In the genomic region with DNA sequence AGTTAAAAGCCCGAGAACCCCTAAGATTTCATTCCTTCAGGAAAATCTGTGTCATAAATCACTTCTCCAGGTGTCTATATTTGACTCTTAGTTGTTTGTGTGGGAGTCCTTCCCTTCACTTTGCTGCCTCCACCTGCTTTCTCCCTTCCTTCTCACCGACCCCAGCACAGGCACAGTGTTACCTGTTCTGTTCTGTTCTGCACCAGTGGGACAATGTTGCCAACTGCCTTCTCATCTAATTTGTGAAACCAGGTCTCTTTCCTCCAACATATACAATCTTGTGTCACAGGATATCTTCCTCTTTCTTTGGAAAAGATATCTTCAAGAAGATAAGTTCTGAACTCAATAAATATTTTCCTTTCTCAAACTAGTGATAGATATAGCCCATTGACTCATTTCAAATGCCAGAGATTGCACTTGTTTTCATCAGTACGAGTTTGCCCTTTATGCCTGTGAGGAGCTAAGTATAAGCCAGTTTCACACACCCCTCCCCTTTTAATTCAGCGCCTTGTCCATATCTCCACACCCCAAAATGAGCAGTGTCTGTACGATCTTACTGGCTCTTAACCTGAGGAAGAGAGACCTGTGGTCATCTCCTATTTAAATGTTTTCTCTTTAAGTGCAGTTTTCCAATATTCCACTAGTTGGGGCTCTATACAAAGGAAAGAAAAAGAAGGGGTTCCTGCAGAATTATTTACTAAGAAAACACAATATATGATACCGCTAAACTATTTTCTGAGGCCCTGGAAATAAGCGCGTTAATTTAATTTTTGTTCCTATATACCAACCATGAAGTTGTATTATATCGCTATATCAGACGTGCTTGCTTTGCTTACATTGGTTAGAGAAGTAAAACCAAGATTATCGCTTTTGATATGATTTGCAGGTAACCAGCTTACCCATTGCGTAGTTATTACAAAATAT, we compare ENCODE assay signal across 8 cellular contexts.
DNase-seq lines count a peak whose midpoint lies in the region; FAIRE-seq and TF ChIP-seq lines count a peak whose summit lies in the region.

No MANE protein-coding gene starts in this region.

- H3K9ac ChIP-seq in endothelial cell of umbilical vein (replicated peaks; ENCODE audit: extremely low read depth, insufficient read depth, low read length) = no peak overlapping the region

- no peaks in the 10 kb centered on the region for H3K9me3 Mint-ChIP-seq in nephron progenitor cell

- no peak overlapping the region for H3K4me2 ChIP-seq in endothelial cell of umbilical vein (ENCODE audit: insufficient read depth, low read length)

- H3K27ac Mint-ChIP-seq in nephron progenitor cell = no peak overlapping the region

- peaks cover 22% of the 10 kb centered on the region for H3K4me1 ChIP-seq in endothelial cell of umbilical vein (ENCODE audit: control insufficient read depth, extremely low read depth, insufficient read depth, low read length)

- H3K27ac ChIP-seq in endothelial cell of umbilical vein (ENCODE audit: insufficient read depth, low read depth, low read length) = no peak overlapping the region

- FAIRE-seq in GM12891 (lab: Jason Lieb, UNC) (peak; percentile 9), endothelial cell of umbilical vein (lab: Jason Lieb, UNC) (no peak)

- no peaks in the 10 kb centered on the region for H3K9me3 ChIP-seq in endothelial cell of umbilical vein (replicated peaks; ENCODE audit: control insufficient read depth, insufficient read depth, low read length)

- BruUV-seq in endothelial cell of umbilical vein (replicated peaks; lab: Mats Ljungman, UMichigan) = no TSS peak

- no peaks in the 10 kb centered on the region for H3K27me3 ChIP-seq in endothelial cell of umbilical vein (ENCODE audit: control insufficient read depth in 2 of 2, insufficient read depth in 2 of 2, low read length in 2 of 2)

- H3K4me3 ChIP-seq in endothelial cell of umbilical vein (replicated peaks in 1 of 3; ENCODE audit: insufficient read depth in 1 of 3, low read depth in 1 of 3, low read length in 3 of 3) = no peak overlapping the region

- DNase-seq in AG08396 (ENCODE audit: low spot score) = peak; percentile 19
- DNase-seq in GM12891 (ENCODE audit: insufficient read length, low spot score) = no peak
- DNase-seq in SK-MEL-5 (ENCODE audit: low read depth, low spot score) = peak; percentile 65
- peak; percentile 64 for DNase-seq in endothelial cell of umbilical vein (ENCODE audit: low read depth, low spot score)
- DNase-seq in nephron progenitor cell = no peak
- DNase-seq in stimulated activated CD4-positive, alpha-beta T cell treated with anti-CD3 and anti-CD28 coated beads, Interleukin-4, amount 100 ng/mL, for 4 hours = no peak
- no peak for DNase-seq in stimulated activated CD4-positive, alpha-beta T cell treated with anti-CD3 and anti-CD28 coated beads, Interleukin-4, amount 100 ng/mL, for 1 hour

- no peaks in the 10 kb centered on the region for H4K20me1 ChIP-seq in endothelial cell of umbilical vein (replicated peaks; ENCODE audit: control insufficient read depth, extremely low read depth, insufficient read depth, low read length)

- POLR2A ChIA-PET in endothelial cell of umbilical vein (lab: Charles Lee) = no interaction called here

- H3K36me3 ChIP-seq in endothelial cell of umbilical vein (ENCODE audit: control insufficient read depth in 2 of 2, extremely low read depth in 1 of 2, insufficient read depth in 2 of 2, low read length in 2 of 2) = no peaks in the 10 kb centered on the region

- H3K4me1 Mint-ChIP-seq in nephron progenitor cell = peaks cover 52% of the 10 kb centered on the region

- H3K27me3 Mint-ChIP-seq in nephron progenitor cell (ENCODE audit: low read depth, poor library complexity) = no peaks in the 10 kb centered on the region

- TF ChIP-seq POLR2A in GM12891 (IDR thresholded peaks at IDR 0.05; ENCODE audit: low read depth, low read length) (no peak), endothelial cell of umbilical vein (IDR thresholded peaks at IDR 0.05; ENCODE audit: low read depth, low read length) (no peak)

- dilution Hi-C loops in endothelial cell of umbilical vein (cut with MboI; ENCODE audit: extremely low pct_ligation_motif_present, low sequenced_read_pairs) = no loop called here

- no peak overlapping the region for H2AFZ ChIP-seq in endothelial cell of umbilical vein (ENCODE audit: low read depth, low read length)

- intact Hi-C loops in endothelial cell of umbilical vein (cut with micrococcal nuclease) = loop anchor here (1.0 to 10.0 kb wide), 8 partner anchors 24 to 960 kb away; a partner anchor contains a TSS

- TF ChIP-seq CTCF in LNCAP (IDR thresholded peaks at IDR 0.05) = peak; percentile 92
- TF ChIP-seq CTCF in endothelial cell of umbilical vein (IDR thresholded peaks at IDR 0.05; ENCODE audit: extremely low read depth in 1 of 2, insufficient read depth in 1 of 2, low read depth in 1 of 2, low read length in 2 of 2) = peak; percentile 59 to 60
- peak; percentile 94 for TF ChIP-seq CTCF in nephron progenitor cell (IDR thresholded peaks at IDR 0.05)

- no peak overlapping the region for H3K4me3 Mint-ChIP-seq in nephron progenitor cell

- no peaks in the 10 kb centered on the region for H3K79me2 ChIP-seq in endothelial cell of umbilical vein (ENCODE audit: control insufficient read depth, insufficient read depth, low read length)

- H3K9me1 ChIP-seq in endothelial cell of umbilical vein (replicated peaks; ENCODE audit: control insufficient read depth, extremely low read depth, insufficient read depth, low read length) = no peaks in the 10 kb centered on the region

- in situ Hi-C loops in SK-MEL-5 (cut with HindIII; ENCODE audit: low pct_unique_long_range_greater_than_20kb, low sequenced_read_pairs) = no loop called here

- CTCF ChIA-PET in endothelial cell of umbilical vein (lab: Charles Lee) = interaction anchor here (0.7 to 3.9 kb wide), 8 partner anchors 32 to 818 kb away, joined by 3 to 89 read pairs (median 8); no protein-coding TSS in a partner anchor

- no peaks in the 10 kb centered on the region for H3K36me3 Mint-ChIP-seq in nephron progenitor cell (ENCODE audit: low read depth)

TF ChIP-seq in GM12891, 5 proteins besides CTCF, POLR2A, EP300 and RAD21:
- no peak for TF ChIP-seq PAX5 (IDR thresholded peaks at IDR 0.05; ENCODE audit: insufficient read depth, low read length, severe bottlenecking)
- TF ChIP-seq SPI1 (IDR thresholded peaks at IDR 0.05; ENCODE audit: low read depth, low read length) = no peak
- TF ChIP-seq POLR2AphosphoS5 (IDR thresholded peaks at IDR 0.05; ENCODE audit: low read depth, low read length) = no peak
- TF ChIP-seq TAF1 (IDR thresholded peaks at IDR 0.05; ENCODE audit: low read depth, low read length) = no peak
- no peak for TF ChIP-seq POU2F2 (IDR thresholded peaks at IDR 0.05; ENCODE audit: low read depth, low read length)

TF ChIP-seq in endothelial cell of umbilical vein, 7 proteins besides CTCF, POLR2A, EP300 and RAD21:
- TF ChIP-seq GATA2 (IDR thresholded peaks at IDR 0.05; ENCODE audit: insufficient read depth, insufficient read length, low read depth, low read length) (no peak), POLR2AphosphoS5 (IDR thresholded peaks at IDR 0.05; ENCODE audit: insufficient read depth, low read depth, low read length) (no peak), MYC (IDR thresholded peaks at IDR 0.05; ENCODE audit: low read depth, low read length) (no peak), EZH2 (IDR thresholded peaks at IDR 0.05; ENCODE audit: borderline replicate concordance, low read depth, low read length, severe bottlenecking) (no peak), FOS (IDR thresholded peaks at IDR 0.05; ENCODE audit: borderline replicate concordance, insufficient read depth, low read length) (no peak)

Comparison
In these comparisons a context has a peak if more than half of its experiments do, and no peak if none do; other contexts are left out.
1. DNase-seq: peak in AG08396 (single experiment), SK-MEL-5 (single experiment) and endothelial cell of umbilical vein (single experiment); none in GM12891 (single experiment), nephron progenitor cell (single experiment), stimulated activated CD4-positive, alpha-beta T cell treated with anti-CD3 and anti-CD28 coated beads, Interleukin-4, amount 100 ng/mL, for 4 hours (0 of 2) and stimulated activated CD4-positive, alpha-beta T cell treated with anti-CD3 and anti-CD28 coated beads, Interleukin-4, amount 100 ng/mL, for 1 hour (single experiment).
2. Peak in every context shown above with its lines, with median percentiles within 50 percentile points of each other: CTCF ChIP-seq.